In the genomic region with DNA sequence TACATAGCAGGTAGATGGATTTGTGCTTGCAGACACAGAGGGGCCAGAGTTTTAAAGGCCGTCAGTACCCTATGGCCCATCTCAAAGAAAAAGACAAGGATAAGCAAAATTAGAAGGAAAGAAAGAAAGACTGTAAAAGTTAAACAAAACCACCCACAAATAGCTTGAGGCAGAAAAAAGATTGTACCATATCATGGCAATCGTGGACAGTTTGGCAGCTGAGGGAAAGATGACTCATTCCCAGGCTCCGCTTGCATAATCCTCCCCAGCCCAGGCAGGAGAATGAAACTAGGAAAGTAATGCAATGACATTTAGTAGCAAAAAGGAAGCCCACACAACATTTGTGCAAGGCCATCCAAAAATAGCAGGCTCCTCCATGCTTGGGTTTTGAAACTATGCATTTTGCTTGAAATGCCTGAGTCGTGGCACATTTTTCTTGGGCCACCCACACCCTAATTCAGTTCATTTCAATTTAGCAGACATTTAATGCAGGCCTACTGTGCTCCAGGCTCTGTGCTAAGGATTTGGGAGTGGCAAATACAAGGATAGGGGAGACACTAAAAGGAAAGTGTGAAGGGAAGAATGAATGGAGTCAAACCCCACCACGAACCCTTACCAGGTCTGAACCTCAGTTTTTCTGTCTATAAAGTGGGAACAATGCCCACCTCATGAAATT, we compare ENCODE assay signal across 8 cellular contexts. TPM values are rescaled to one million over a fixed set of nuclear protein-coding genes. Genes with fewer than 3 reads are reported as not detected.
DNase-seq lines count a peak whose midpoint lies in the region; ATAC-seq and TF ChIP-seq lines count a peak whose summit lies in the region.

No MANE protein-coding gene starts in this region.

- peak overlapping the region; percentile 17 to 94 (median 82) for H3K27ac Mint-ChIP-seq in brain

- no peak for ATAC-seq in HG02884 (IDR thresholded peaks at IDR 0.05; ENCODE audit: unreplicated experiment)

- DNase-seq in NCI-H2107 treated with DMSO at 0.1 percent for 48 hours (lab: John Stamatoyannopoulos, UW; ENCODE audit: unreplicated experiment): peak; percentile 35
- no peak for DNase-seq in NCI-H2107 (lab: John Stamatoyannopoulos, UW)
- DNase-seq in NOMO-1 (lab: John Stamatoyannopoulos, UW; ENCODE audit: unreplicated experiment in 2 of 2): peak; percentile 95 to 97
- peak; percentile 80 for DNase-seq in kidney tubule cell (ENCODE audit: low spot score)
- DNase-seq in stimulated activated CD4-positive, alpha-beta T cell treated with anti-CD3 and anti-CD28 coated beads, TNF-alpha, amount 100 ng/mL, for 48 hours (ENCODE audit: low read depth in 3 of 3): peak in 2 of 3 donors; percentile 35 to 37
- DNase-seq in GM13977 (ENCODE audit: low spot score): no peak

- in situ Hi-C loops in GM13977 (cut with MboI; ENCODE audit: low pct_unique_long_range_greater_than_20kb, low sequenced_read_pairs, unreplicated experiment): no loop called here

- H3K4me3 Mint-ChIP-seq in brain: peak overlapping the region in 3 of 5 experiments; percentile 13 to 31 (median 16)

- H3K36me3 Mint-ChIP-seq in brain: no peaks in the 10 kb centered on the region

- H3K9me3 Mint-ChIP-seq in brain: peaks cover 0 to 15% (median 0%) of the 10 kb centered on the region in 5 experiments

- H3K27me3 Mint-ChIP-seq in brain: peaks cover 4% of the 10 kb centered on the region

- no peak for TF ChIP-seq CTCF in brain (conservative IDR thresholded peaks at IDR 0.05)
- TF ChIP-seq CTCF in GM13977 (IDR thresholded peaks at IDR 0.05; ENCODE audit: extremely low read depth, insufficient read depth, missing control alignments): no peak

- H3K4me1 Mint-ChIP-seq in brain: peaks cover 35% of the 10 kb centered on the region

RNA-seq across cellular contexts. Expression of gene SMAD3, which starts 40.9 kb away (rescaled TPM):
- 7.8 TPM for polyA plus RNA-seq in brain (ENCODE audit: insufficient read depth, low read depth, low replicate concordance)

Comparison
In these comparisons a context has a peak if more than half of its experiments do, and no peak if none do; other contexts are left out.
1. DNase-seq: peak in NCI-H2107 treated with DMSO at 0.1 percent for 48 hours (single experiment), NOMO-1 (2 of 2), kidney tubule cell (single experiment) and stimulated activated CD4-positive, alpha-beta T cell treated with anti-CD3 and anti-CD28 coated beads, TNF-alpha, amount 100 ng/mL, for 48 hours (2 of 3); none in NCI-H2107 (single experiment) and GM13977 (single experiment).